In genomic region chr21:33666153-33666552, GRCh38 we compare ENCODE assay signal across 14 cellular contexts. TPM values are rescaled to one million over a fixed set of nuclear protein-coding genes. Genes with fewer than 3 reads are reported as not detected.
A peak's percentile ranks its signal among the peaks of the same experiment; 100 is the strongest.
DNase-seq lines count a peak whose midpoint lies in the region; ATAC-seq, FAIRE-seq and TF ChIP-seq lines count a peak whose summit lies in the region.
"Had no signal": no experiment of that assay in that cellular context is flagged by ENCODE, and none has a peak within 500 bp of the region (broad histone marks: within the 10 kb centered on the region; RNA-seq: fewer than 3 reads in every experiment).

No MANE protein-coding gene starts in this region.

- H3K27ac Mint-ChIP-seq in progenitor cell of endocrine pancreas: peak overlapping the region; percentile 73

- peak; percentile 57 for DNase-seq in AG10803 (ENCODE audit: low read depth)
- DNase-seq in adipocyte (ENCODE audit: low read depth): peak; percentile 80
- peak; percentile 60 for DNase-seq in fibroblast of peridontal ligament (ENCODE audit: extremely low read depth)
- DNase-seq in progenitor cell of endocrine pancreas (ENCODE audit: low spot score, unreplicated experiment): no peak
- DNase-seq in GM12891 (ENCODE audit: insufficient read length, low spot score): no peak
- no peak for DNase-seq in mucosa of descending colon
- DNase-seq in dermis blood vessel endothelial cell: no peak
- DNase-seq: H7, NCI-H1694, NCI-H446, Peyer's patch had no signal

- no peaks in the 10 kb centered on the region for H3K27me3 Mint-ChIP-seq in progenitor cell of endocrine pancreas

- TF ChIP-seq POLR2A in GM12891 (IDR thresholded peaks at IDR 0.05; ENCODE audit: low read depth, low read length): no peak

- peaks cover 1% of the 10 kb centered on the region for H3K36me3 Mint-ChIP-seq in progenitor cell of endocrine pancreas (ENCODE audit: insufficient read depth)

- H3K4me3 Mint-ChIP-seq in progenitor cell of endocrine pancreas (ENCODE audit: low read depth): no peak overlapping the region

- peaks cover 2% of the 10 kb centered on the region for H3K9me3 Mint-ChIP-seq in progenitor cell of endocrine pancreas (ENCODE audit: low read depth)

- H3K27me3 ChIP-seq in adipocyte (replicated peaks; ENCODE audit: control insufficient read depth, insufficient read depth, low read length): no peaks in the 10 kb centered on the region
- H3K27me3 ChIP-seq: Peyer's patch had no signal

- H3K9me3 ChIP-seq in adipocyte (ENCODE audit: control insufficient read depth, low read length) (no peaks in the 10 kb centered on the region), mucosa of descending colon (no peaks in the 10 kb centered on the region)
- H3K9me3 ChIP-seq: Peyer's patch had no signal

- intact Hi-C loops in mucosa of descending colon (cut with DNase I, micrococcal nuclease): no loop called here

- TF ChIP-seq CTCF in AG10803 (conservative IDR thresholded peaks at IDR 0.05; ENCODE audit: low read length): no peak
- TF ChIP-seq CTCF in progenitor cell of endocrine pancreas (IDR thresholded peaks at IDR 0.05; ENCODE audit: unreplicated experiment): no peak
- no peak for TF ChIP-seq CTCF in mucosa of descending colon (IDR thresholded peaks at IDR 0.05)

- no peak overlapping the region for H3K9ac ChIP-seq in adipocyte (ENCODE audit: low read length)

- H3K4me3 ChIP-seq in AG10803 (ENCODE audit: low read length) (no peak overlapping the region), adipocyte (ENCODE audit: low read length) (no peak overlapping the region), mucosa of descending colon (no peak overlapping the region)
- H3K4me3 ChIP-seq: GM12878, Peyer's patch had no signal

- peaks cover 12% of the 10 kb centered on the region for H3K4me1 Mint-ChIP-seq in progenitor cell of endocrine pancreas (ENCODE audit: low read depth)

- H3K36me3 ChIP-seq in adipocyte (ENCODE audit: control insufficient read depth, insufficient read depth, low read length, severe bottlenecking): no peaks in the 10 kb centered on the region
- no peaks in the 10 kb centered on the region for H3K36me3 ChIP-seq in mucosa of descending colon (ENCODE audit: low read depth)
- H3K36me3 ChIP-seq: Peyer's patch had no signal

- H3K4me1 ChIP-seq in adipocyte (ENCODE audit: control insufficient read depth, insufficient read depth, low read length) (peaks cover 34% of the 10 kb centered on the region), mucosa of descending colon (ENCODE audit: low read depth) (peaks cover 4% of the 10 kb centered on the region)

- no peak for FAIRE-seq in GM12891 (lab: Jason Lieb, UNC)
- FAIRE-seq: GM12878 had no signal

- ATAC-seq in mucosa of descending colon (no peak), HG03342 (IDR thresholded peaks at IDR 0.05; ENCODE audit: unreplicated experiment) (no peak)
- ATAC-seq: GM12878, SK-N-SH treated with all-trans-retinoic acid at 6 μM for 48 hours had no signal

TF ChIP-seq in GM12891, 5 proteins besides CTCF, POLR2A, EP300 and RAD21:
- TF ChIP-seq TAF1 (IDR thresholded peaks at IDR 0.05; ENCODE audit: low read depth, low read length) (no peak), PAX5 (IDR thresholded peaks at IDR 0.05; ENCODE audit: insufficient read depth, low read length, severe bottlenecking) (no peak), POLR2AphosphoS5 (IDR thresholded peaks at IDR 0.05; ENCODE audit: low read depth, low read length) (no peak), SPI1 (IDR thresholded peaks at IDR 0.05; ENCODE audit: low read depth, low read length) (no peak), POU2F2 (IDR thresholded peaks at IDR 0.05; ENCODE audit: low read depth, low read length) (no peak)

RNA-seq across cellular contexts. Expression of gene ITSN1, which starts 23.9 kb away (rescaled TPM):
- total RNA-seq in progenitor cell of endocrine pancreas (112 and 116 TPM in 2 replicates), mucosa of descending colon (10 to 100 TPM; 35.6 to 54.8 (median 45.3) TPM), dermis blood vessel endothelial cell (57.3 and 94.0 TPM in 2 replicates)
- polyA plus RNA-seq in GM12891 (2012; ENCODE audit: low read depth, missing spikeins): 0.59 TPM

RNA-seq across cellular contexts. Expression of gene CRYZL1, which starts 24.6 kb away (rescaled TPM):
- total RNA-seq in progenitor cell of endocrine pancreas (39.9 and 42.8 TPM in 2 replicates), mucosa of descending colon (10 to 100 TPM; 33.1 to 55.5 (median 34.0) TPM), dermis blood vessel endothelial cell (31.8 and 38.7 TPM in 2 replicates)
- 18.5 TPM for polyA plus RNA-seq in GM12891 (2012; ENCODE audit: low read depth, missing spikeins)

Comparison
In these comparisons a context has a peak if more than half of its experiments do, and no peak if none do; other contexts are left out.
1. DNase-seq: peak in AG10803 (single experiment), adipocyte (single experiment) and fibroblast of peridontal ligament (single experiment); none in progenitor cell of endocrine pancreas (single experiment), GM12891 (single experiment), mucosa of descending colon (0 of 3) and dermis blood vessel endothelial cell (single experiment).